Comparison of ENCODE assay signal across 9 cellular contexts in genomic region chr1:119987112-119987511, GRCh38.
DNase-seq lines count a peak whose midpoint lies in the region; ATAC-seq and TF ChIP-seq lines count a peak whose summit lies in the region.
"Had no signal": no experiment of that assay in that cellular context is flagged by ENCODE, and none has a peak within 500 bp of the region (broad histone marks: within the 10 kb centered on the region; RNA-seq: fewer than 3 reads in every experiment).

No MANE protein-coding gene starts in this region.

- no peak overlapping the region for H2AK5ac ChIP-seq in trophoblast cell (ENCODE audit: low read length)

- peaks cover 39% of the 10 kb centered on the region for H3K4me1 ChIP-seq in PC-3 (ENCODE audit: insufficient read depth, low read length)
- H3K4me1 ChIP-seq in trophoblast cell (ENCODE audit: control insufficient read depth in 1 of 2, insufficient read depth in 2 of 2, low read length in 2 of 2), result no peaks in the 10 kb centered on the region

- no peaks in the 10 kb centered on the region for H3K9me2 ChIP-seq in PC-3 (replicated peaks; ENCODE audit: low read length)

- H3K9me3 ChIP-seq in PC-3 (ENCODE audit: low read length), result no peaks in the 10 kb centered on the region
- no peaks in the 10 kb centered on the region for H3K9me3 ChIP-seq in trophoblast cell (ENCODE audit: insufficient read depth, low read depth, low read length)

- H3K9ac ChIP-seq in PC-3 (ENCODE audit: low read length), result no peak overlapping the region
- no peak overlapping the region for H3K9ac ChIP-seq in trophoblast cell (ENCODE audit: low read length)

- intact Hi-C loops in PC-3 (cut with micrococcal nuclease), result no loop called here

- H3K14ac ChIP-seq in trophoblast cell (ENCODE audit: low read length), result no peak overlapping the region

- no peaks in the 10 kb centered on the region for H4K20me1 ChIP-seq in PC-3 (ENCODE audit: low read length)

- H4K91ac ChIP-seq in trophoblast cell (ENCODE audit: low read depth, low read length), result no peak overlapping the region

- POLR2A ChIA-PET in PC-3 (lab: Charles Lee; ENCODE audit: unreplicated experiment), result no interaction called here

- H4K8ac ChIP-seq in trophoblast cell (ENCODE audit: low read depth, low read length), result no peak overlapping the region

- H3K27me3 ChIP-seq in PC-3 (ENCODE audit: low read length) (no peaks in the 10 kb centered on the region), trophoblast cell (ENCODE audit: insufficient read depth, low read length) (no peaks in the 10 kb centered on the region)

- H3K27ac ChIP-seq in PC-3 (ENCODE audit: low read length), result 0 out of 2 replicates have a peak overlapping the region, but pooled peaks have one; percentile 37
- no peak overlapping the region for H3K27ac ChIP-seq in trophoblast cell (ENCODE audit: low read depth, low read length)

- TF ChIP-seq CTCF in PC-3 (conservative IDR thresholded peaks at IDR 0.05; ENCODE audit: low read depth, low read length), result no peak
- TF ChIP-seq CTCF in epithelial cell of proximal tubule (conservative IDR thresholded peaks at IDR 0.05; ENCODE audit: low read depth, low read length), result no peak

- in situ Hi-C loops in Caki2 (cut with HindIII; ENCODE audit: low pct_unique_long_range_greater_than_20kb, low sequenced_read_pairs), result no loop called here

- no TSS peak for BruUV-seq in PC-3 (replicated peaks; lab: Mats Ljungman, UMichigan)

- H3K4me3 ChIP-seq in PC-3 (ENCODE audit: low read length) (no peak overlapping the region), epithelial cell of proximal tubule (ENCODE audit: low read depth, low read length) (no peak overlapping the region), trophoblast cell (ENCODE audit: low read depth, low read length) (no peak overlapping the region)

- H2AFZ ChIP-seq in PC-3 (ENCODE audit: low read length) (no peak overlapping the region), trophoblast cell (ENCODE audit: insufficient read depth, low read length, poor library complexity) (no peak overlapping the region)

- ATAC-seq in PC-3 (peak; percentile 84), GM19463 (IDR thresholded peaks at IDR 0.05; ENCODE audit: unreplicated experiment) (no peak)

- H3K18ac ChIP-seq in trophoblast cell (ENCODE audit: low read length), result no peak overlapping the region

- H2BK5ac ChIP-seq in trophoblast cell (ENCODE audit: low read depth, low read length, poor library complexity), result no peak overlapping the region

- CTCF ChIA-PET in PC-3 (lab: Charles Lee), result no interaction called here

- H3K36me3 ChIP-seq in PC-3 (ENCODE audit: low read depth, low read length), result peaks cover 3% of the 10 kb centered on the region
- peaks cover 0 to 1% of the 10 kb centered on the region in 2 experiments for H3K36me3 ChIP-seq in trophoblast cell (ENCODE audit: control insufficient read depth in 1 of 2, insufficient read depth in 2 of 2, low read length in 2 of 2)

- no peak overlapping the region for H2BK120ac ChIP-seq in trophoblast cell (ENCODE audit: insufficient read depth, low read length, poor library complexity)

- H3K79me2 ChIP-seq in PC-3 (ENCODE audit: low read length) (no peaks in the 10 kb centered on the region), trophoblast cell (ENCODE audit: control insufficient read depth, insufficient read depth, low read length, poor library complexity) (no peaks in the 10 kb centered on the region)

- WGBS in trophoblast cell (ENCODE audit: extremely low coverage, insufficient coverage, insufficient read length), result no CpG with 5 or more reads among the region's 2 CpGs

- H2BK12ac ChIP-seq in trophoblast cell (ENCODE audit: low read length), result no peak overlapping the region

- no peak overlapping the region for H3K23ac ChIP-seq in trophoblast cell (ENCODE audit: low read length)

- H3K4me2 ChIP-seq in PC-3 (ENCODE audit: low read length), result 0 out of 2 replicates have a peak overlapping the region, but pooled peaks have one; percentile 38
- H3K4me2 ChIP-seq in trophoblast cell (ENCODE audit: low read length), result no peak overlapping the region

- DNase-seq in Caki2 (ENCODE audit: low read depth) (peak; percentile 14), PC-3 (peak; percentile 80), epithelial cell of proximal tubule (ENCODE audit: low read depth) (peak; percentile 89), trophoblast cell (peak; percentile 71 to 93), activated gamma-delta T cell treated with Interleukin-2 at 50 U/mL for 16 hours (no peak), NCI-H1417 treated with DMSO at 0.1 percent for 48 hours (lab: John Stamatoyannopoulos, UW) (no peak), iPS-NIHi11 (ENCODE audit: low spot score) (no peak)
- DNase-seq: NCI-H1436 had no signal

- H4K12ac ChIP-seq in trophoblast cell (ENCODE audit: low read depth, low read length), result no peak overlapping the region

- no peak overlapping the region for H3K4ac ChIP-seq in trophoblast cell (ENCODE audit: low read depth, low read length)

- no peaks in the 10 kb centered on the region for H3K79me1 ChIP-seq in trophoblast cell (ENCODE audit: low read length)

- H3F3A ChIP-seq in PC-3 (ENCODE audit: low read length, unreplicated experiment), result no peaks in the 10 kb centered on the region

Comparison
In these comparisons a context has a peak if more than half of its experiments do, and no peak if none do; other contexts are left out.
1. DNase-seq: peak in Caki2 (single experiment), PC-3 (single experiment), epithelial cell of proximal tubule (single experiment) and trophoblast cell (2 of 2); none in activated gamma-delta T cell treated with Interleukin-2 at 50 U/mL for 16 hours (single experiment), NCI-H1417 treated with DMSO at 0.1 percent for 48 hours (single experiment) and iPS-NIHi11 (single experiment).